ENCODE assay signal across 10 cellular contexts in the genomic region with DNA sequence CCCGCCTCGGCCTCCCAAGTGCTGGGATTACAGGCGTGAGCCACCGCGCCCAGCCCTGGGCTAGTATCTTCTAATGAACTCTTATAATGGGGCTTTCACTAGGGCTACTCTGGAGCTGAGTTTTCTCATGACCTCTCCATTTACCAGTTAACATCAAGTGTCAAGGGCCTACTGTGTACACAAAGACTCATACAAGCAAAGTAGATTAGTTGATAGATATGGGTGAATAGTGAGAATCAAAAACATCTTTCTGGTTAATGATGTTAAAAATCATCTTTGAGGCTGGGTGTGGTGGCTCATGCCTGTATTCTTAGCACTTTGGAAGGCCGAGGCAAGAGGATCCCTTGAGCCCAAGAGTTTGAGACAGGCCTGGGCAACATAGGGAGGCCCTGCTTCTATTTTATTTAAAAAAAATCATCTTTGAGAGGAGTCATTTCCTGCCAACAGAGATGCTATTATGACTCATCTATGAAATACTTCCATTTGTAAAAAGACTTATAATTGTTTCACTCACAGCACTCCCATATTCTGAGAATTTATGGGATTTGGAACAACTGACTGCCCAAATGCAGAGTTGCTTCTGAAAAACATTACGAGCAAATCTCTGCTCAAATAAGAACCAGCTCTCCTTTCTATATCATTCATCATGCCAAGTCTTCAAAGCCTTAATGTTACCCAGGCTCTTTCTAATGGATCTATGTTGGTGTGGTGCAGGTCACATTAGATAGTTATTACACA. TPM values are rescaled to one million over a fixed set of nuclear protein-coding genes. Genes with fewer than 3 reads are reported as not detected.
A peak's percentile ranks its signal among the peaks of the same experiment; 100 is the strongest.
DNase-seq lines count a peak whose midpoint lies in the region; ATAC-seq and TF ChIP-seq lines count a peak whose summit lies in the region.
"Had no signal": no experiment of that assay in that cellular context is flagged by ENCODE, and none has a peak within 500 bp of the region (broad histone marks: within the 10 kb centered on the region; RNA-seq: fewer than 3 reads in every experiment).

No MANE protein-coding gene starts in this region.

- intact Hi-C loops in body of pancreas (cut with DNase I): no loop called here

- ATAC-seq in GM21529 (IDR thresholded peaks at IDR 0.05; ENCODE audit: unreplicated experiment): no peak
- ATAC-seq in body of pancreas: no peak
- ATAC-seq: naive thymus-derived CD8-positive, alpha-beta T cell had no signal

- H3K4me1 ChIP-seq in body of pancreas: peaks cover 15% of the 10 kb centered on the region

- no peak overlapping the region for H3K4me3 ChIP-seq in skeletal muscle cell (ENCODE audit: low read depth, low read length)
- H3K4me3 ChIP-seq in body of pancreas: no peak overlapping the region

- DNase-seq in GM04504 (ENCODE audit: low read depth) (peak; percentile 88), RKO (ENCODE audit: low spot score) (peak; percentile 86), epithelial cell of prostate (ENCODE audit: low read depth, low spot score) (no peak), skeletal muscle cell (ENCODE audit: low read depth) (peak; percentile 56), body of pancreas (no peak), NCI-H1417 treated with DMSO at 0.1 percent for 48 hours (lab: John Stamatoyannopoulos, UW) (no peak)
- DNase-seq: activated naive CD4-positive, alpha-beta T cell treated with Interleukin-2 at 50 U/mL for 16 hours; naive thymus-derived CD8-positive, alpha-beta T cell; NCI-H69 had no signal

- TF ChIP-seq POLR2A in body of pancreas (IDR thresholded peaks at IDR 0.05): no peak

- H3K36me3 ChIP-seq in body of pancreas (replicated peaks in 1 of 2; ENCODE audit: insufficient read depth in 1 of 2, low read depth in 2 of 2): no peaks in the 10 kb centered on the region

- H3K27ac ChIP-seq in epithelial cell of prostate: peak overlapping the region; percentile 93
- H3K27ac ChIP-seq in body of pancreas: peak overlapping the region in 1 of 4 donors; percentile 65

- no peaks in the 10 kb centered on the region for H3K27me3 ChIP-seq in body of pancreas

- TF ChIP-seq CTCF in body of pancreas (IDR thresholded peaks at IDR 0.05): no peak

- H3K9me3 ChIP-seq in body of pancreas: no peaks in the 10 kb centered on the region

- WGBS in body of pancreas, 2 donors: 94 to 95% methylated on average over 7 of the region's 7 CpGs

RNA-seq across cellular contexts. Expression of a gene that starts 57.0 kb away (rescaled TPM):
- not detected for total RNA-seq in body of pancreas
- total RNA-seq: naive thymus-derived CD8-positive, alpha-beta T cell had no signal

Comparison
In these comparisons a context has a peak if more than half of its experiments do, and no peak if none do; other contexts are left out.
1. DNase-seq: peak in GM04504 (single experiment), RKO (single experiment) and skeletal muscle cell (single experiment); none in epithelial cell of prostate (single experiment), body of pancreas (0 of 4) and NCI-H1417 treated with DMSO at 0.1 percent for 48 hours (single experiment).